ENCODE assay signal across 10 cellular contexts in the genomic region with DNA sequence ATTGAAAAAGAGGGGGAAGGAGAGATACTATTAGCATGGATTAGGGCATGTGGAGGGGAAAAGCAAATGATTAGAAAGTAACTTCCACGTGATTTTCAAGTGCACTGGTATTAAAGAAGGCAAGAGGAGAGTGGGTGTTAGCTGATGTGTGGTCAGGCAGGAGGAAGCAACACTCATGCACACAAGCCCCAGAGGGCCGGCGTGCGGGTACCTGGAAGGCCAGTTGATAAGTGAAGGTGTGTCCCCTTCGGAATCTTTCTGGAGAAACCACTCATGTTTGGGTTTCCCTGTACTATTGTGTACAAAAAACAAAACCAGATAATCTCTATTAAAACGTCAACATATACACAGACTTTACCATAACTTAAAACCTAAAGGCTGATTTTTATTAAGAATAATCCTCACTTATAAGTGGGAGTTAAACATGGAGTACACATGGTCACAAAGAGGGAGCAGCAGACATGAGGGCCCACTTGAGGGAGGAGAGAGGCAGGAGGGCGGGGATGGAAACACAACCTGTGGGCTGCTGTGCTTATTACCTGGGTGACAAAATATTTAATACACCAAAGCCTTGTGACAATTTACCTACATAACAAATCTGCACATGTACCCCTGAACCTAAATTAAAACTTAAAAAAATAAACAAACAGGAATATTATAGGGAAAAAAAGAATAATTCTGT.
DNase-seq lines count a peak whose midpoint lies in the region; ATAC-seq and TF ChIP-seq lines count a peak whose summit lies in the region.
"Had no signal": no experiment of that assay in that cellular context is flagged by ENCODE, and none has a peak within 500 bp of the region (broad histone marks: within the 10 kb centered on the region; RNA-seq: fewer than 3 reads in every experiment).

No MANE protein-coding gene starts in this region.

- H3K4me3 ChIP-seq in A673 (ENCODE audit: low read depth, low read length, poor library complexity, severe bottlenecking): no peak overlapping the region
- peak overlapping the region in 1 of 2 experiments; percentile 46; a peak in 3 of 4 replicates for H3K4me3 ChIP-seq in SK-N-SH (ENCODE audit: low read depth in 2 of 2, low read length in 1 of 2)
- H3K4me3 ChIP-seq in fibroblast of lung (replicated peaks in 1 of 4; ENCODE audit: control extremely low read depth in 1 of 4, insufficient read depth in 1 of 4, low read depth in 3 of 4, low read length in 4 of 4): peak overlapping the region; percentile 13 to 29 (median 24)
- no peak overlapping the region for H3K4me3 ChIP-seq in neural progenitor cell

- H4K20me1 ChIP-seq in SK-N-SH (ENCODE audit: insufficient read depth) (peaks cover 95% of the 10 kb centered on the region), fibroblast of lung (ENCODE audit: control insufficient read depth, extremely low read depth, insufficient read depth, low read length) (no peaks in the 10 kb centered on the region), neural progenitor cell (ENCODE audit: low read depth) (peaks cover 4% of the 10 kb centered on the region)

- H3K9me3 Mint-ChIP-seq in neural progenitor cell: no peaks in the 10 kb centered on the region
- no peaks in the 10 kb centered on the region for H3K9me3 Mint-ChIP-seq in immature natural killer cell

- H3K9ac ChIP-seq in SK-N-SH: peak overlapping the region; percentile 47
- no peak overlapping the region for H3K9ac ChIP-seq in fibroblast of lung (ENCODE audit: insufficient read depth, low read length)
- no peak overlapping the region for H3K9ac ChIP-seq in neural progenitor cell

- DNase-seq in A673 (ENCODE audit: low spot score) (no peak), SK-N-SH (no peak), fibroblast of lung (ENCODE audit: low read depth in 2 of 2) (peak in 1 of 2 donors; percentile 48), neural progenitor cell (ENCODE audit: low spot score) (no peak), COR-L47 (lab: John Stamatoyannopoulos, UW) (no peak), foreskin keratinocyte (no peak), immature natural killer cell (no peak)
- DNase-seq: NCI-H1092 treated with DMSO at 0.1 percent for 48 hours had no signal

- no peak for ATAC-seq in GM18502 (IDR thresholded peaks at IDR 0.05; ENCODE audit: poor library complexity, unreplicated experiment)
- ATAC-seq in foreskin keratinocyte: no peak

- no peak overlapping the region for H3K4me3 Mint-ChIP-seq in neural progenitor cell
- peak overlapping the region in 2 of 5 donors; percentile 14 to 31 for H3K4me3 Mint-ChIP-seq in immature natural killer cell
- H3K4me3 Mint-ChIP-seq: B cell had no signal

- no peak overlapping the region for H2AFZ ChIP-seq in SK-N-SH (ENCODE audit: low read depth)
- H2AFZ ChIP-seq in fibroblast of lung (ENCODE audit: low read length): peak overlapping the region; percentile 30
- H2AFZ ChIP-seq in neural progenitor cell (replicated peaks): no peak overlapping the region

- CTCF ChIA-PET in A673 (lab: Charles Lee) (interaction anchor here (0.7 kb wide), 1 partner anchor 1046 kb away, joined by 16 read pairs; no protein-coding TSS in a partner anchor), SK-N-SH (lab: Yijun Ruan, JAX) (interaction anchor here (0.7 to 2.5 kb wide), 8 partner anchors 8 to 55 kb away, joined by 3 to 25 read pairs (median 4); no protein-coding TSS in a partner anchor)

- H3K27ac ChIP-seq in A673 (ENCODE audit: low read depth, low read length, poor library complexity, severe bottlenecking) (no peak overlapping the region), SK-N-SH (ENCODE audit: low read depth in 2 of 2, low read length in 1 of 2) (peak overlapping the region; percentile 61 to 79), fibroblast of lung (ENCODE audit: insufficient read depth, low read length) (peak overlapping the region; percentile 31), neural progenitor cell (no peak overlapping the region), foreskin keratinocyte (no peak overlapping the region)

- TF ChIP-seq CTCF in A673 (conservative IDR thresholded peaks at IDR 0.05; ENCODE audit: low read depth, low read length): 0 out of 2 replicates have a peak, but pooled peaks have one; percentile 3
- no peak for TF ChIP-seq CTCF in SK-N-SH (IDR thresholded peaks at IDR 0.05)
- no peak for TF ChIP-seq CTCF in fibroblast of lung (conservative IDR thresholded peaks at IDR 0.05 in 1 of 2, IDR thresholded peaks at IDR 0.05 in 1 of 2; ENCODE audit: low read depth in 1 of 2, low read length in 2 of 2)
- TF ChIP-seq CTCF in neural progenitor cell (IDR thresholded peaks at IDR 0.05): no peak
- no peak for TF ChIP-seq CTCF in foreskin keratinocyte (conservative IDR thresholded peaks at IDR 0.05)

- H3K4me1 Mint-ChIP-seq in neural progenitor cell (peaks cover 33% of the 10 kb centered on the region), immature natural killer cell (peaks cover 12 to 19% of the 10 kb centered on the region in 2 donors)
- H3K4me1 Mint-ChIP-seq: B cell had no signal

- no peak overlapping the region for H3K27ac Mint-ChIP-seq in neural progenitor cell
- peak overlapping the region in 2 of 6 donors; percentile 3 to 4 for H3K27ac Mint-ChIP-seq in immature natural killer cell
- H3K27ac Mint-ChIP-seq: B cell had no signal

- H3K27me3 Mint-ChIP-seq in neural progenitor cell (ENCODE audit: insufficient read depth, low read depth): peaks cover 4% of the 10 kb centered on the region
- peaks cover 0 to 1% (median 0%) of the 10 kb centered on the region in 3 donors for H3K27me3 Mint-ChIP-seq in immature natural killer cell (ENCODE audit: low read depth in 3 of 3)

- WGBS in SK-N-SH (ENCODE audit: low lambda C conversion rate): 78% methylated on average over 7 of the region's 7 CpGs

- TF ChIP-seq EP300 in SK-N-SH (IDR thresholded peaks at IDR 0.05; ENCODE audit: borderline replicate concordance in 1 of 2, low read depth in 1 of 2, low read length in 1 of 2): no peak

- peaks cover 25% of the 10 kb centered on the region for H3F3A ChIP-seq in SK-N-SH (replicated peaks; ENCODE audit: insufficient read depth)
- peaks cover 11% of the 10 kb centered on the region for H3F3A ChIP-seq in neural progenitor cell (ENCODE audit: low read depth)

- POLR2A ChIA-PET in A673 (lab: Charles Lee; ENCODE audit: low non-redundant PET) (no interaction called here), SK-N-SH (lab: Yijun Ruan, JAX) (no interaction called here)

- intact Hi-C loops in A673 (cut with micrococcal nuclease; ENCODE audit: unreplicated experiment): no loop called here

- H3K4me2 ChIP-seq in SK-N-SH (peak overlapping the region; percentile 77), fibroblast of lung (ENCODE audit: extremely low read depth, insufficient read depth, low read length) (peak overlapping the region; percentile 42), neural progenitor cell (peak overlapping the region; percentile 30)

- H3K4me1 ChIP-seq in A673 (ENCODE audit: insufficient read depth, low read length, poor library complexity, severe bottlenecking): no peaks in the 10 kb centered on the region
- peaks cover 8 to 19% of the 10 kb centered on the region in 2 experiments for H3K4me1 ChIP-seq in SK-N-SH (ENCODE audit: control insufficient read depth in 1 of 2, insufficient read depth in 2 of 2, low read depth in 1 of 2, low read length in 1 of 2)
- peaks cover 5% of the 10 kb centered on the region for H3K4me1 ChIP-seq in fibroblast of lung (ENCODE audit: control insufficient read depth, extremely low read depth, insufficient read depth, low read length)
- H3K4me1 ChIP-seq in neural progenitor cell: peaks cover 17% of the 10 kb centered on the region
- peaks cover 6% of the 10 kb centered on the region for H3K4me1 ChIP-seq in foreskin keratinocyte

- H3K36me3 ChIP-seq in A673 (ENCODE audit: insufficient read depth, low read length, poor library complexity, severe bottlenecking): no peaks in the 10 kb centered on the region
- H3K36me3 ChIP-seq in SK-N-SH (replicated peaks in 1 of 2; ENCODE audit: control insufficient read depth in 1 of 2, insufficient read depth in 2 of 2, low read length in 1 of 2): peaks cover 24 to 27% of the 10 kb centered on the region in 2 experiments
- no peaks in the 10 kb centered on the region for H3K36me3 ChIP-seq in fibroblast of lung (ENCODE audit: control insufficient read depth, insufficient read depth, low read length)
- H3K36me3 ChIP-seq in neural progenitor cell: no peaks in the 10 kb centered on the region

- H3K9me2 ChIP-seq in SK-N-SH: no peaks in the 10 kb centered on the region

- H3K36me3 Mint-ChIP-seq in neural progenitor cell (peaks cover 6% of the 10 kb centered on the region), immature natural killer cell (peaks cover 0 to 4% (median 0%) of the 10 kb centered on the region in 3 donors)

- TF ChIP-seq RAD21 in SK-N-SH (IDR thresholded peaks at IDR 0.05; ENCODE audit: low read length): no peak

- no peaks in the 10 kb centered on the region for H3K9me3 ChIP-seq in A673 (ENCODE audit: low read depth, low read length, poor library complexity, severe bottlenecking)
- H3K9me3 ChIP-seq in SK-N-SH: no peaks in the 10 kb centered on the region
- H3K9me3 ChIP-seq in fibroblast of lung (ENCODE audit: control insufficient read depth, insufficient read depth, low read depth, low read length): no peaks in the 10 kb centered on the region
- no peaks in the 10 kb centered on the region for H3K9me3 ChIP-seq in neural progenitor cell (ENCODE audit: low read depth)

- BruUV-seq in A673 (replicated peaks; lab: Mats Ljungman, UMichigan): no TSS peak

- H3K79me2 ChIP-seq in SK-N-SH (ENCODE audit: insufficient read depth) (peaks cover 28% of the 10 kb centered on the region), fibroblast of lung (ENCODE audit: control insufficient read depth, insufficient read depth, low read length) (no peaks in the 10 kb centered on the region), neural progenitor cell (ENCODE audit: low read depth) (no peaks in the 10 kb centered on the region)

- no peaks in the 10 kb centered on the region for H3K27me3 ChIP-seq in A673 (replicated peaks; ENCODE audit: insufficient read depth, low read depth, low read length, poor library complexity)
- no peaks in the 10 kb centered on the region for H3K27me3 ChIP-seq in SK-N-SH (ENCODE audit: insufficient read depth)
- no peaks in the 10 kb centered on the region for H3K27me3 ChIP-seq in fibroblast of lung (ENCODE audit: control insufficient read depth, insufficient read depth, low read length)
- H3K27me3 ChIP-seq in neural progenitor cell: no peaks in the 10 kb centered on the region
- H3K27me3 ChIP-seq in foreskin keratinocyte: no peaks in the 10 kb centered on the region

TF ChIP-seq in SK-N-SH, 30 proteins besides CTCF, POLR2A, EP300 and RAD21 (continues in another document):
- TF ChIP-seq RFX5 (IDR thresholded peaks at IDR 0.05; ENCODE audit: low read length): no peak
- TF ChIP-seq CHD2 (IDR thresholded peaks at IDR 0.05; ENCODE audit: low read length, partially characterized antibody): no peak
- no peak for TF ChIP-seq MXI1 (IDR thresholded peaks at IDR 0.05; ENCODE audit: low read depth, low read length)
- no peak for TF ChIP-seq POLR2AphosphoS5 (IDR thresholded peaks at IDR 0.05; ENCODE audit: low read depth, low read length)
- TF ChIP-seq EZH2phosphoT487 (IDR thresholded peaks at IDR 0.05; ENCODE audit: borderline replicate concordance, low read depth): no peak
- TF ChIP-seq SIN3A (IDR thresholded peaks at IDR 0.05; ENCODE audit: borderline replicate concordance, low read depth, low read length): no peak
- TF ChIP-seq TCF12 (IDR thresholded peaks at IDR 0.05): no peak

Comparison
In these comparisons a context has a peak if more than half of its experiments do, and no peak if none do; other contexts are left out.
1. H3K27ac ChIP-seq: peak in SK-N-SH (2 of 2) and fibroblast of lung (single experiment); none in A673 (single experiment), neural progenitor cell (single experiment) and foreskin keratinocyte (single experiment).
2. H3K4me3 ChIP-seq: peak in fibroblast of lung (4 of 4); none in A673 (single experiment) and neural progenitor cell (single experiment).
3. Peak in every context shown above with its lines, with median percentiles within 50 percentile points of each other: H3K4me2 ChIP-seq.